9 cellular contexts compared by ENCODE assay signal in genomic region chr1:234231061-234231892, GRCh38.
A peak's percentile ranks its signal among the peaks of the same experiment; 100 is the strongest.
DNase-seq lines count a peak whose midpoint lies in the region; ATAC-seq and TF ChIP-seq lines count a peak whose summit lies in the region.
"Had no signal": no experiment of that assay in that cellular context is flagged by ENCODE, and none has a peak within 500 bp of the region (broad histone marks: within the 10 kb centered on the region; RNA-seq: fewer than 3 reads in every experiment).

No MANE protein-coding gene starts in this region.

- no peak overlapping the region for H3K4me2 ChIP-seq in neural progenitor cell

- no peaks in the 10 kb centered on the region for H4K20me1 ChIP-seq in neural progenitor cell (ENCODE audit: low read depth)

- peak overlapping the region; percentile 44 for H3K4me3 Mint-ChIP-seq in activated naive CD8-positive, alpha-beta T cell treated with anti-CD3 and anti-CD28 coated beads for 36 hours
- peak overlapping the region; percentile 39 for H3K4me3 Mint-ChIP-seq in neural progenitor cell

- peaks cover 17% of the 10 kb centered on the region for H3K4me1 Mint-ChIP-seq in activated naive CD8-positive, alpha-beta T cell treated with anti-CD3 and anti-CD28 coated beads for 36 hours
- peaks cover 78% of the 10 kb centered on the region for H3K4me1 Mint-ChIP-seq in neural progenitor cell

- H3K36me3 ChIP-seq in neural progenitor cell, result no peaks in the 10 kb centered on the region
- H3K36me3 ChIP-seq: prostate gland had no signal

- no peak overlapping the region for H3K9ac ChIP-seq in neural progenitor cell

- no peak overlapping the region for H3K27ac Mint-ChIP-seq in activated naive CD8-positive, alpha-beta T cell treated with anti-CD3 and anti-CD28 coated beads for 36 hours
- H3K27ac Mint-ChIP-seq in neural progenitor cell, result peak overlapping the region; percentile 97

- H2AFZ ChIP-seq in neural progenitor cell (replicated peaks), result no peak overlapping the region

- POLR2A ChIA-PET in GM10248 (lab: Yijun Ruan, JAX), result no interaction called here

- no peak overlapping the region for H3K27ac ChIP-seq in neural progenitor cell
- H3K27ac ChIP-seq: prostate gland had no signal

- no peaks in the 10 kb centered on the region for H3K79me2 ChIP-seq in neural progenitor cell (ENCODE audit: low read depth)

- no peak for TF ChIP-seq CTCF in GM10248 (IDR thresholded peaks at IDR 0.05; ENCODE audit: control extremely low read depth, extremely low read depth, low read depth, missing control alignments)
- peak; percentile 44 for TF ChIP-seq CTCF in neural progenitor cell (IDR thresholded peaks at IDR 0.05)

- no peaks in the 10 kb centered on the region for H3K9me3 Mint-ChIP-seq in activated naive CD8-positive, alpha-beta T cell treated with anti-CD3 and anti-CD28 coated beads for 36 hours
- peaks cover 3% of the 10 kb centered on the region for H3K9me3 Mint-ChIP-seq in neural progenitor cell

- ATAC-seq in HG02852 (IDR thresholded peaks at IDR 0.05; ENCODE audit: unreplicated experiment) (peak; percentile 53), HG03045 (IDR thresholded peaks at IDR 0.05; ENCODE audit: unreplicated experiment) (no peak)

- H3K27me3 Mint-ChIP-seq in activated naive CD8-positive, alpha-beta T cell treated with anti-CD3 and anti-CD28 coated beads for 36 hours, result peaks cover 47% of the 10 kb centered on the region
- H3K27me3 Mint-ChIP-seq in neural progenitor cell (ENCODE audit: insufficient read depth, low read depth), result peaks cover 5% of the 10 kb centered on the region

- no peaks in the 10 kb centered on the region for H3K27me3 ChIP-seq in neural progenitor cell

- DNase-seq in GM10248 (ENCODE audit: extremely low spot score) (peak; percentile 38), neural progenitor cell (ENCODE audit: low spot score) (no peak), DMS114 treated with DMSO at 0.1 percent for 48 hours (lab: John Stamatoyannopoulos, UW; ENCODE audit: unreplicated experiment) (no peak), HK-2 (ENCODE audit: unreplicated experiment) (no peak)
- DNase-seq in activated naive CD8-positive, alpha-beta T cell treated with anti-CD3 and anti-CD28 coated beads for 36 hours, result peak; percentile 35
- DNase-seq: NCI-H446 had no signal

- peaks cover 5% of the 10 kb centered on the region for H3K36me3 Mint-ChIP-seq in activated naive CD8-positive, alpha-beta T cell treated with anti-CD3 and anti-CD28 coated beads for 36 hours
- no peaks in the 10 kb centered on the region for H3K36me3 Mint-ChIP-seq in neural progenitor cell

- H3K9me3 ChIP-seq in neural progenitor cell (ENCODE audit: low read depth), result no peaks in the 10 kb centered on the region
- H3K9me3 ChIP-seq: prostate gland had no signal

- CTCF ChIA-PET in GM10248 (lab: Yijun Ruan, JAX), result interaction anchor here (1.7 kb wide), 1 partner anchor 10 kb away, joined by 7 read pairs; no protein-coding TSS in a partner anchor

- H3K4me1 ChIP-seq in neural progenitor cell, result peaks cover 43% of the 10 kb centered on the region
- H3K4me1 ChIP-seq: prostate gland had no signal

- H3K4me3 ChIP-seq in neural progenitor cell, result no peak overlapping the region
- H3K4me3 ChIP-seq: prostate gland had no signal

- H3F3A ChIP-seq in neural progenitor cell (ENCODE audit: low read depth), result peaks cover 3% of the 10 kb centered on the region

Comparison
In these comparisons a context has a peak if more than half of its experiments do, and no peak if none do; other contexts are left out.
1. DNase-seq: peak in GM10248 (single experiment) and activated naive CD8-positive, alpha-beta T cell treated with anti-CD3 and anti-CD28 coated beads for 36 hours (single experiment); none in neural progenitor cell (single experiment), DMS114 treated with DMSO at 0.1 percent for 48 hours (single experiment) and HK-2 (single experiment).